Comparison of ENCODE assay signal across 25 cellular contexts in the genomic region with DNA sequence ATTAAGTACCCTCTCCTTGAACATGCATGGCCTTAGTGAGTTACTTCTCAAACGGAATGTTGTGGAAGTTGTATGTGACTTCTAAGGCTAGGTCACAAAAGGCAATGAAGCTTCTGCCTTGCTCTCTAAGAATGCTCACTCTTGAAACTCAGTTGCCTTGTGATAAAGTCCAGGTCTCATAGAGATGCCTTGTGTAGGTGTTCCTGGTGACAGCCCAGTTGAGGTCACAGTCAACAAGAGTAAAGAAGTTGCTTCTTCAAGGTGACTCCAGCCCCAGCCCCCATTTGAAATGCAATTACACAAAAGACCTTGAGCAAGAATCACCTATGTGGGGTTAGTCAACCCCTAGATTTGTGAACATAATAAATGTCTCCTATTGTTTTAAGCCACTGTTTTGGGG.
"Had no signal": no experiment of that assay in that cellular context is flagged by ENCODE, and none has a peak within 500 bp of the region (broad histone marks: within the 10 kb centered on the region; RNA-seq: fewer than 3 reads in every experiment).

No MANE protein-coding gene starts in this region.

- H3K4me3 Mint-ChIP-seq: memory B cell, naive B cell, nephron progenitor cell, type B pancreatic cell had no signal

- H3K27me3 Mint-ChIP-seq: memory B cell, naive B cell, type B pancreatic cell had no signal

- DNase-seq: cortex of kidney; effector CD4-positive, alpha-beta T cell; foreskin fibroblast; gastrocnemius medialis; head of caudate nucleus; naive B cell; nephron progenitor cell; nucleus accumbens; stimulated activated CD4-positive, alpha-beta T cell treated with anti-CD3 and anti-CD28 coated beads, Interleukin-12 subunit alpha, Interleukin-12 subunit beta, amount 100 ng/mL, for 4 hours; stimulated activated CD4-positive, alpha-beta T cell treated with anti-CD3 and anti-CD28 coated beads, Interleukin-1b, Interleukin-23, amount 100 ng/mL, for 48 hours; stimulated activated CD4-positive, alpha-beta T cell treated with anti-CD3 and anti-CD28 coated beads, Interleukin-4, amount 100 ng/mL, for 1 hour; stimulated activated CD8-positive, alpha-beta memory T cell treated with anti-CD3 and anti-CD28 coated beads, Interleukin-4, amount 100 ng/mL, for 48 hours; stimulated activated naive CD4-positive, alpha-beta T cell treated with Interleukin-2 at 50 U/mL for 16 hours; stomach; thyroid gland had no signal

- H3K9me3 Mint-ChIP-seq: memory B cell, naive B cell, nephron progenitor cell, type B pancreatic cell had no signal

- H3K36me3 ChIP-seq: gastrocnemius medialis, prostate gland, right atrium auricular region, thyroid gland had no signal

- ATAC-seq: esophagus mucosa, gastrocnemius medialis, left lobe of liver, sciatic nerve had no signal

- H3K27ac ChIP-seq: epithelial cell of prostate, gastrocnemius medialis, prostate gland, right atrium auricular region, stomach, thyroid gland had no signal

- H3K9me3 ChIP-seq: gastrocnemius medialis, prostate gland, right atrium auricular region, stomach, thyroid gland had no signal

- H3K4me3 ChIP-seq: gastrocnemius medialis, lung, prostate gland, right atrium auricular region, smooth muscle cell, stomach, thyroid gland had no signal

- H3K27ac Mint-ChIP-seq: memory B cell, nephron progenitor cell, type B pancreatic cell had no signal
